ENCODE assay signal across 31 cellular contexts in genomic region chr15:70829366-70830166, GRCh38. TPM values are rescaled to one million over a fixed set of nuclear protein-coding genes. Genes with fewer than 3 reads are reported as not detected.
DNase-seq lines count a peak whose midpoint lies in the region; ATAC-seq, FAIRE-seq and TF ChIP-seq lines count a peak whose summit lies in the region.
"Had no signal": no experiment of that assay in that cellular context is flagged by ENCODE, and none has a peak within 500 bp of the region (broad histone marks: within the 10 kb centered on the region; RNA-seq: fewer than 3 reads in every experiment).

No MANE protein-coding gene starts in this region.

- H3K4me1 Mint-ChIP-seq in chondrocyte (ENCODE audit: low read depth): peaks cover 77% of the 10 kb centered on the region
- no peaks in the 10 kb centered on the region for H3K4me1 Mint-ChIP-seq in stimulated activated naive B cell treated with anti-CD40 and anti-IgM and Interleukin-4, amounts not matched to agents 10 μg/mL and 1 μg/mL and 100 μg/mL, for 72 hours

- no peaks in the 10 kb centered on the region for H3K27me3 Mint-ChIP-seq in chondrocyte (ENCODE audit: low read depth)
- H3K27me3 Mint-ChIP-seq in stimulated activated naive B cell treated with anti-CD40 and anti-IgM and Interleukin-4, amounts not matched to agents 10 μg/mL and 1 μg/mL and 100 μg/mL, for 72 hours: peaks cover 12 to 24% of the 10 kb centered on the region in 2 donors
- H3K27me3 Mint-ChIP-seq: brain, type B pancreatic cell had no signal

- no peak overlapping the region for H4K8ac ChIP-seq in mesenchymal stem cell (ENCODE audit: low read length)

- H2AK5ac ChIP-seq in mesenchymal stem cell (ENCODE audit: low read length, severe bottlenecking): peak overlapping the region; percentile 46

- H2AFZ ChIP-seq in mesenchymal stem cell (ENCODE audit: low read depth, low read length): no peak overlapping the region

- no peak for FAIRE-seq in H54 (lab: Jason Lieb, UNC)
- FAIRE-seq: GM18507, small intestine had no signal

- intact Hi-C loops in aorta (cut with DNase I): no loop called here

- TF ChIP-seq POLR2A in H54 (IDR thresholded peaks at IDR 0.05; ENCODE audit: low read depth, low read length): no peak

- DNase-seq in A172 (ENCODE audit: low spot score): peak; percentile 27
- peak; percentile 22 for DNase-seq in H54 (ENCODE audit: insufficient read length, low spot score)
- no peak for DNase-seq in chondrocyte (ENCODE audit: low spot score)
- DNase-seq in mesenchymal stem cell: no peak
- DNase-seq in omental fat pad (ENCODE audit: low spot score): no peak
- no peak for DNase-seq in DMS 273 treated with DMSO at 0.1 percent for 48 hours (lab: John Stamatoyannopoulos, UW)
- no peak for DNase-seq in aorta
- no peak for DNase-seq in stimulated activated naive B cell treated with anti-CD40 and anti-IgM and Interleukin-4, amounts not matched to agents 10 μg/mL and 1 μg/mL and 100 μg/mL, for 72 hours
- DNase-seq: activated CD4-positive, alpha-beta T cell treated with anti-CD3 and anti-CD28 coated beads for 4 hours; activated gamma-delta T cell treated with Interleukin-2 at 50 U/mL for 16 hours; activated T-cell treated with anti-CD3 and anti-CD28 coated beads, Interleukin-2, amount 50 U/mL, for 4 hours; COR-L47; cortex of kidney; DND-41; foreskin keratinocyte; HCEC 1CT; hippocampal formation; NCI-H1436 treated with DMSO at 0.1 percent for 48 hours; NCI-H446 treated with DMSO at 0.1 percent for 48 hours; NCI-H82; small intestine; stimulated activated CD4-positive, alpha-beta T cell treated with anti-CD3 and anti-CD28 coated beads, Interleukin-1b, Interleukin-23, amount 100 ng/mL, for 48 hours; stimulated activated CD8-positive, alpha-beta memory T cell treated with anti-CD3 and anti-CD28 coated beads, Interleukin-4, amount 100 ng/mL, for 48 hours; T-helper 2 cell had no signal

- no peaks in the 10 kb centered on the region for H3K9me3 Mint-ChIP-seq in chondrocyte (ENCODE audit: low read depth)
- no peaks in the 10 kb centered on the region for H3K9me3 Mint-ChIP-seq in stimulated activated naive B cell treated with anti-CD40 and anti-IgM and Interleukin-4, amounts not matched to agents 10 μg/mL and 1 μg/mL and 100 μg/mL, for 72 hours
- H3K9me3 Mint-ChIP-seq: activated T-cell treated with anti-CD3 and anti-CD28 coated beads, Interleukin-2, amount 50 U/mL, for 4 hours; brain had no signal

- no peaks in the 10 kb centered on the region for H3K27me3 ChIP-seq in mesenchymal stem cell (ENCODE audit: control insufficient read depth in 1 of 2, insufficient read depth in 1 of 2, low read length in 2 of 2)
- H3K27me3 ChIP-seq in aorta (ENCODE audit: control insufficient read depth in 1 of 2, insufficient read depth in 2 of 2, low read length in 1 of 2): no peaks in the 10 kb centered on the region
- H3K27me3 ChIP-seq: BLaER1 treated with 17β-estradiol and CSF1 and Interleukin-3, amounts not matched to agents 10 nM and 100 nM; foreskin keratinocyte had no signal

- peak overlapping the region; percentile 84 for H3K27ac ChIP-seq in mesenchymal stem cell (ENCODE audit: low read length, poor library complexity, severe bottlenecking)
- H3K27ac ChIP-seq in aorta (ENCODE audit: low read depth in 1 of 2, low read length in 2 of 2): no peak overlapping the region
- H3K27ac ChIP-seq: BLaER1 treated with 17β-estradiol and CSF1 and Interleukin-3, amounts not matched to agents 10 nM and 100 nM; foreskin keratinocyte; KMS-11; prostate gland had no signal

- peaks cover 12 to 53% of the 10 kb centered on the region in 2 experiments for H3K36me3 ChIP-seq in mesenchymal stem cell (ENCODE audit: control insufficient read depth in 1 of 2, insufficient read depth in 2 of 2, low read depth in 1 of 2, low read length in 2 of 2)
- peaks cover 0 to 1% of the 10 kb centered on the region in 2 donors for H3K36me3 ChIP-seq in aorta (ENCODE audit: control insufficient read depth in 1 of 2, insufficient read depth in 2 of 2, low read length in 1 of 2)

- no peak overlapping the region for H3K4me3 Mint-ChIP-seq in chondrocyte (ENCODE audit: unreplicated experiment)
- no peak overlapping the region for H3K4me3 Mint-ChIP-seq in stimulated activated naive B cell treated with anti-CD40 and anti-IgM and Interleukin-4, amounts not matched to agents 10 μg/mL and 1 μg/mL and 100 μg/mL, for 72 hours
- H3K4me3 Mint-ChIP-seq: activated T-cell treated with anti-CD3 and anti-CD28 coated beads, Interleukin-2, amount 50 U/mL, for 4 hours; brain; type B pancreatic cell had no signal

- H3K4ac ChIP-seq in mesenchymal stem cell (ENCODE audit: low read depth in 1 of 2, low read length in 2 of 2): no peak overlapping the region

- H3K18ac ChIP-seq in mesenchymal stem cell (ENCODE audit: low read depth in 1 of 2, low read length in 2 of 2): no peak overlapping the region

- H3K4me2 ChIP-seq in mesenchymal stem cell (ENCODE audit: low read length, poor library complexity, severe bottlenecking): no peak overlapping the region
- H3K4me2 ChIP-seq: BLaER1 treated with 17β-estradiol and CSF1 and Interleukin-3, amounts not matched to agents 10 nM and 100 nM; KMS-11 had no signal

- H2BK5ac ChIP-seq in mesenchymal stem cell (ENCODE audit: low read depth, low read length, poor library complexity, severe bottlenecking): no peak overlapping the region

- H2BK15ac ChIP-seq in mesenchymal stem cell (ENCODE audit: low read depth, poor library complexity, severe bottlenecking): no peak overlapping the region

- no peak overlapping the region for H2BK120ac ChIP-seq in mesenchymal stem cell (ENCODE audit: low read depth, low read length)

- no peak for ATAC-seq in omental fat pad (ENCODE audit: low FRiP score)
- no peak for ATAC-seq in aorta (ENCODE audit: low FRiP score)
- no peak for ATAC-seq in stimulated activated naive B cell treated with anti-CD40 and anti-IgM and Interleukin-4, amounts not matched to agents 10 μg/mL and 1 μg/mL and 100 μg/mL, for 72 hours (replicated peaks)
- ATAC-seq: activated T-cell treated with anti-CD3 and anti-CD28 coated beads, Interleukin-2, amount 50 U/mL, for 4 hours; esophagus mucosa; foreskin keratinocyte had no signal

- no peak overlapping the region for H2BK12ac ChIP-seq in mesenchymal stem cell (ENCODE audit: low read length in 2 of 2)

- H3K14ac ChIP-seq in mesenchymal stem cell (ENCODE audit: low read length in 2 of 2): no peak overlapping the region

- H3K36me3 Mint-ChIP-seq in chondrocyte (ENCODE audit: low read depth): peaks cover 21% of the 10 kb centered on the region
- no peaks in the 10 kb centered on the region for H3K36me3 Mint-ChIP-seq in stimulated activated naive B cell treated with anti-CD40 and anti-IgM and Interleukin-4, amounts not matched to agents 10 μg/mL and 1 μg/mL and 100 μg/mL, for 72 hours

- no peaks in the 10 kb centered on the region for H3K9me3 ChIP-seq in mesenchymal stem cell (ENCODE audit: control insufficient read depth, low read length)
- no peaks in the 10 kb centered on the region for H3K9me3 ChIP-seq in aorta (ENCODE audit: control insufficient read depth, low read length)
- H3K9me3 ChIP-seq: BLaER1 treated with 17β-estradiol and CSF1 and Interleukin-3, amounts not matched to agents 10 nM and 100 nM; prostate gland had no signal

- 90% methylated on average over 9 of the region's 9 CpGs for WGBS in mesenchymal stem cell
- 74 to 82% methylated on average over 9 of the region's 9 CpGs for WGBS in aorta, 2 donors

- peak overlapping the region; percentile 66 for H3K27ac Mint-ChIP-seq in chondrocyte (ENCODE audit: unreplicated experiment)
- H3K27ac Mint-ChIP-seq in stimulated activated naive B cell treated with anti-CD40 and anti-IgM and Interleukin-4, amounts not matched to agents 10 μg/mL and 1 μg/mL and 100 μg/mL, for 72 hours: no peak overlapping the region
- H3K27ac Mint-ChIP-seq: type B pancreatic cell had no signal

- H3K79me1 ChIP-seq in mesenchymal stem cell (replicated peaks; ENCODE audit: low read length, poor library complexity, severe bottlenecking): peaks cover 17% of the 10 kb centered on the region

- no peak overlapping the region for H4K91ac ChIP-seq in mesenchymal stem cell (ENCODE audit: low read length)

- H3K4me1 ChIP-seq in mesenchymal stem cell (ENCODE audit: control insufficient read depth, insufficient read depth, low read depth, low read length): peaks cover 29% of the 10 kb centered on the region
- H3K4me1 ChIP-seq in aorta (ENCODE audit: control insufficient read depth in 1 of 2, insufficient read depth in 2 of 2, low read length in 2 of 2): peaks cover 3 to 4% of the 10 kb centered on the region in 2 donors
- H3K4me1 ChIP-seq: prostate gland had no signal

- no peak overlapping the region for H3K23ac ChIP-seq in mesenchymal stem cell (ENCODE audit: low read length in 2 of 2)

- H3K4me3 ChIP-seq in mesenchymal stem cell (ENCODE audit: insufficient read depth in 1 of 2, low read depth in 1 of 2, low read length in 2 of 2) (no peak overlapping the region), aorta (ENCODE audit: low read length in 2 of 2) (no peak overlapping the region)
- H3K4me3 ChIP-seq: BLaER1 treated with 17β-estradiol and CSF1 and Interleukin-3, amounts not matched to agents 10 nM and 100 nM; prostate gland had no signal

- no peak overlapping the region for H3K9ac ChIP-seq in mesenchymal stem cell (ENCODE audit: low read length)
- H3K9ac ChIP-seq: BLaER1 treated with 17β-estradiol and CSF1 and Interleukin-3, amounts not matched to agents 10 nM and 100 nM; KMS-11 had no signal

- TF ChIP-seq CTCF in chondrocyte (IDR thresholded peaks at IDR 0.05) (no peak), omental fat pad (IDR thresholded peaks at IDR 0.05) (no peak)

RNA-seq across cellular contexts. Expression of gene LARP6, which starts 24.4 kb away (rescaled TPM):
- 45.4 and 63.4 TPM in 2 replicates for total RNA-seq in A172 (2014; rRNA removed; shearing (Covaris generic))
- 79.4 to 138 TPM (median 135 TPM) in 3 replicates for total RNA-seq in chondrocyte
- polyA plus RNA-seq in mesenchymal stem cell (2013, experiment 1 of 2): 57.0 TPM
- 60.3 TPM for polyA plus RNA-seq in mesenchymal stem cell (2013, experiment 2 of 2)
- total RNA-seq in omental fat pad: 100 to 1,000 TPM in 1 of 4 donors, 10 to 100 TPM in 3; 56.6 to 105 (median 76.3) TPM
- 10 to 100 TPM; 42.2 to 49.7 TPM for total RNA-seq in aorta
- polyA plus RNA-seq in aorta: 10 to 100 TPM; 31.2 to 73.3 TPM

Comparison
In these comparisons a context has a peak if more than half of its experiments do, and no peak if none do; other contexts are left out.
1. DNase-seq: peak in A172 (single experiment) and H54 (single experiment); none in chondrocyte (single experiment), mesenchymal stem cell (single experiment), omental fat pad (single experiment), DMS 273 treated with DMSO at 0.1 percent for 48 hours (single experiment), aorta (0 of 2) and stimulated activated naive B cell treated with anti-CD40 and anti-IgM and Interleukin-4, amounts not matched to agents 10 μg/mL and 1 μg/mL and 100 μg/mL, for 72 hours (single experiment).